In genomic region chr1:162317659-162318058, GRCh38 we compare ENCODE assay signal across 27 cellular contexts. TPM values are rescaled to one million over a fixed set of nuclear protein-coding genes. Genes with fewer than 3 reads are reported as not detected.
"Had no signal": no experiment of that assay in that cellular context is flagged by ENCODE, and none has a peak within 500 bp of the region (broad histone marks: within the 10 kb centered on the region; RNA-seq: fewer than 3 reads in every experiment).

No MANE protein-coding gene starts in this region.

- H3K4me3 Mint-ChIP-seq: activated CD8-positive, alpha-beta T cell treated with anti-CD3 and anti-CD28 coated beads, Interleukin-2, amount 10 ng/mL, durations not matched to agents 7 days and 5 days; activated naive CD4-positive, alpha-beta T cell treated with anti-CD3 and anti-CD28 coated beads, Interleukin-2, amount 50 U/mL, for 24 hours; WTC11 had no signal

- H3K4me3 ChIP-seq: breast epithelium, MG63, PC-9 had no signal

- H3K9me3 Mint-ChIP-seq: activated naive CD4-positive, alpha-beta T cell treated with anti-CD3 and anti-CD28 coated beads, Interleukin-2, amount 50 U/mL, for 24 hours; WTC11 had no signal

- H3K27ac Mint-ChIP-seq: activated CD8-positive, alpha-beta T cell treated with anti-CD3 and anti-CD28 coated beads, Interleukin-2, amount 10 ng/mL, durations not matched to agents 7 days and 5 days; activated naive CD4-positive, alpha-beta T cell treated with anti-CD3 and anti-CD28 coated beads, Interleukin-2, amount 50 U/mL, for 24 hours; WTC11 had no signal

- H2AFZ ChIP-seq: PC-9 had no signal

- H3K27me3 ChIP-seq: breast epithelium had no signal

- H3K4me1 ChIP-seq: breast epithelium had no signal

- H3K27ac ChIP-seq: breast epithelium, PC-9 had no signal

- ATAC-seq: activated CD8-positive, alpha-beta T cell treated with anti-CD3 and anti-CD28 coated beads, Interleukin-2, amount 10 ng/mL, durations not matched to agents 7 days and 5 days; WTC11 had no signal

- H3K36me3 Mint-ChIP-seq: activated naive CD4-positive, alpha-beta T cell treated with anti-CD3 and anti-CD28 coated beads, Interleukin-2, amount 50 U/mL, for 24 hours had no signal

- H3K4me2 ChIP-seq: PC-9 had no signal

- H3K36me3 ChIP-seq: breast epithelium, MG63 had no signal

- H3K9me3 ChIP-seq: breast epithelium, MG63 had no signal

- DNase-seq: activated CD4-positive, alpha-beta T cell treated with anti-CD3 and anti-CD28 coated beads for 48 hours; activated CD4-positive, alpha-beta T cell treated with anti-CD3 and anti-CD28 coated beads, Interleukin-2, amount 50 U/mL, for 4 hours; activated CD4-positive, CD25-positive, alpha-beta regulatory T cell treated with anti-CD3 and anti-CD28 coated beads, Interleukin-2, amount 50 U/mL, for 72 hours; activated CD8-positive, alpha-beta memory T cell treated with anti-CD3 and anti-CD28 coated beads, Interleukin-2, amount 50 U/mL, for 48 hours; activated CD8-positive, alpha-beta T cell treated with anti-CD3 and anti-CD28 coated beads, Interleukin-2, amount 10 ng/mL, durations not matched to agents 7 days and 5 days; activated naive CD4-positive, alpha-beta T cell; activated T-cell treated with anti-CD3 and anti-CD28 coated beads, Interleukin-2, amount 50 U/mL, for 1 hour; aorta; caudate nucleus; MG63; MV-4-11; NCI-H1092 treated with DMSO at 0.1 percent for 48 hours; NCI-H1417 treated with DMSO at 0.1 percent for 48 hours; NCI-H1694; NCI-H2029; NCI-H2107; NCI-H2171 treated with DMSO at 0.1 percent for 48 hours; NCI-H226; NCI-H510A; NCI-H69; PC-9; SIG-M5; T-helper 2 cell had no signal

RNA-seq across cellular contexts. Expression of gene SPATA46, which starts 59.0 kb away (rescaled TPM):
- total RNA-seq: activated CD8-positive, alpha-beta T cell treated with anti-CD3 and anti-CD28 coated beads, Interleukin-2, amount 10 ng/mL, durations not matched to agents 7 days and 5 days; aorta; breast epithelium; cerebellum; PC-9; WTC11 had no signal
- polyA plus RNA-seq: aorta had no signal
